Comparison of ENCODE assay signal across 32 cellular contexts in the genomic region with DNA sequence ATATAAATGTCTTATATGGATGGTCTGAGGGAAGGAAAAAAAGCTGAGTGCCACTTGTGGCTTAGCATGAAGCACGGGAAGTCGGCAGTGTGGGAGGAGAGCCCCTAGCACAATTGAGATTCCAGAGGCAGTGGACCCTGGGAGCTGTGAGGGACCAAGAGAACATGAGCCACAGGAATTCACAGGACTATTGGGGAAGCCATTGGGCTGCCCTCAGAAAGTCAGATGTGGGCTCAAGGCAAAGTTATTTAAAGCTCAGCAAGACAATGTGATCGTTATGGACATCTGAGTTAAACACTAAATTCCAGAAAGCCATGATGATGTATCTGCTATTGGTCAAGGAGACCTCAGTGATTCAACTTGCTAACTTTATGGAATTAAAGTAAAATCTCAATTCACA.
"Had no signal": no experiment of that assay in that cellular context is flagged by ENCODE, and none has a peak within 500 bp of the region (broad histone marks: within the 10 kb centered on the region; RNA-seq: fewer than 3 reads in every experiment).

No MANE protein-coding gene starts in this region.

- H3K27ac Mint-ChIP-seq: activated B cell treated with CpG ODN at 0.5 μM for 24 hours; activated CD4-positive, alpha-beta memory T cell treated with anti-CD3 and anti-CD28 coated beads, Interleukin-2, amount 10 ng/mL, durations not matched to agents 7 days and 5 days; activated CD8-positive, alpha-beta memory T cell treated with anti-CD3 and anti-CD28 coated beads, Interleukin-2, amount 10 ng/mL, durations not matched to agents 7 days and 5 days; activated naive CD4-positive, alpha-beta T cell treated with anti-CD3 and anti-CD28 coated beads, Interleukin-2, amount 10 ng/mL, durations not matched to agents 7 days and 5 days; activated naive CD8-positive, alpha-beta T cell; activated naive CD8-positive, alpha-beta T cell treated with anti-CD3 and anti-CD28 coated beads, Interleukin-2, amount 50 U/mL, for 24 hours had no signal

- H3K27me3 ChIP-seq: brain microvascular endothelial cell, Peyer's patch had no signal

- H3K4me1 Mint-ChIP-seq: activated B cell treated with CpG ODN at 0.5 μM for 24 hours; activated CD4-positive, alpha-beta memory T cell treated with anti-CD3 and anti-CD28 coated beads, Interleukin-2, amount 10 ng/mL, durations not matched to agents 7 days and 5 days; activated CD8-positive, alpha-beta memory T cell treated with anti-CD3 and anti-CD28 coated beads, Interleukin-2, amount 10 ng/mL, durations not matched to agents 7 days and 5 days; activated naive CD4-positive, alpha-beta T cell treated with anti-CD3 and anti-CD28 coated beads, Interleukin-2, amount 10 ng/mL, durations not matched to agents 7 days and 5 days; activated naive CD8-positive, alpha-beta T cell treated with anti-CD3 and anti-CD28 coated beads, Interleukin-2, amount 50 U/mL, for 24 hours had no signal

- H3K36me3 Mint-ChIP-seq: activated CD8-positive, alpha-beta memory T cell treated with anti-CD3 and anti-CD28 coated beads, Interleukin-2, amount 10 ng/mL, durations not matched to agents 7 days and 5 days; activated naive CD4-positive, alpha-beta T cell treated with anti-CD3 and anti-CD28 coated beads, Interleukin-2, amount 10 ng/mL, durations not matched to agents 7 days and 5 days; activated naive CD8-positive, alpha-beta T cell had no signal

- DNase-seq: activated B cell treated with CpG ODN at 0.5 μM for 24 hours; activated CD4-positive, alpha-beta memory T cell treated with anti-CD3 and anti-CD28 coated beads, Interleukin-2, amount 10 ng/mL, durations not matched to agents 7 days and 5 days; activated CD4-positive, alpha-beta T cell treated with anti-CD3 and anti-CD28 coated beads for 48 hours; activated CD4-positive, CD25-positive, alpha-beta regulatory T cell treated with anti-CD3 and anti-CD28 coated beads, Interleukin-2, amount 50 U/mL, for 72 hours; activated CD8-positive, alpha-beta memory T cell treated with anti-CD3 and anti-CD28 coated beads for 24 hours; activated CD8-positive, alpha-beta memory T cell treated with anti-CD3 and anti-CD28 coated beads, Interleukin-2, amount 10 ng/mL, durations not matched to agents 7 days and 5 days; activated CD8-positive, alpha-beta memory T cell treated with anti-CD3 and anti-CD28 coated beads, Interleukin-2, amount 50 U/mL, for 48 hours; activated effector memory CD4-positive, alpha-beta T cell treated with Interleukin-2 at 50 U/mL for 16 hours; activated naive CD4-positive, alpha-beta T cell treated with anti-CD3 and anti-CD28 coated beads, Interleukin-2, amount 10 ng/mL, durations not matched to agents 7 days and 5 days; activated naive CD8-positive, alpha-beta T cell treated with anti-CD3 and anti-CD28 coated beads, Interleukin-2, amount 50 U/mL, for 24 hours; activated T-cell treated with anti-CD3 and anti-CD28 coated beads, Interleukin-2, amount 50 U/mL, for 48 hours; anterior cingulate cortex; brain microvascular endothelial cell; central memory CD4-positive, alpha-beta T cell; Karpas-422; KBM-7; NCI-H1092; NCI-H1436 treated with DMSO at 0.1 percent for 48 hours; NCI-H1694 treated with DMSO at 0.1 percent for 48 hours; NCI-H2029; NCI-H345; NCI-H524 treated with DMSO at 0.1 percent for 48 hours; Peyer's patch; SIG-M5; T-helper 1 cell; T-helper 2 cell; T-helper 9 cell had no signal

- H3K4me3 ChIP-seq: Peyer's patch had no signal

- H3K4me1 ChIP-seq: Peyer's patch had no signal

- H3K27ac ChIP-seq: brain microvascular endothelial cell, Peyer's patch, RWPE1, VCaP had no signal

- ATAC-seq: activated CD8-positive, alpha-beta memory T cell treated with anti-CD3 and anti-CD28 coated beads, Interleukin-2, amount 10 ng/mL, durations not matched to agents 7 days and 5 days; activated naive CD8-positive, alpha-beta T cell treated with anti-CD3 and anti-CD28 coated beads, Interleukin-2, amount 50 U/mL, for 24 hours; Right ventricle myocardium inferior; SK-N-SH treated with all-trans-retinoic acid at 6 μM for 48 hours had no signal

- H3K9me3 Mint-ChIP-seq: activated B cell treated with CpG ODN at 0.5 μM for 24 hours; activated CD4-positive, alpha-beta memory T cell treated with anti-CD3 and anti-CD28 coated beads, Interleukin-2, amount 10 ng/mL, durations not matched to agents 7 days and 5 days; activated naive CD4-positive, alpha-beta T cell treated with anti-CD3 and anti-CD28 coated beads, Interleukin-2, amount 10 ng/mL, durations not matched to agents 7 days and 5 days; activated naive CD8-positive, alpha-beta T cell treated with anti-CD3 and anti-CD28 coated beads, Interleukin-2, amount 50 U/mL, for 24 hours had no signal

- H3K9me3 ChIP-seq: Peyer's patch had no signal

- H3K4me3 Mint-ChIP-seq: activated B cell treated with CpG ODN at 0.5 μM for 24 hours; activated CD4-positive, alpha-beta memory T cell treated with anti-CD3 and anti-CD28 coated beads, Interleukin-2, amount 10 ng/mL, durations not matched to agents 7 days and 5 days; activated CD8-positive, alpha-beta memory T cell treated with anti-CD3 and anti-CD28 coated beads, Interleukin-2, amount 10 ng/mL, durations not matched to agents 7 days and 5 days; activated naive CD4-positive, alpha-beta T cell treated with anti-CD3 and anti-CD28 coated beads, Interleukin-2, amount 10 ng/mL, durations not matched to agents 7 days and 5 days; activated naive CD8-positive, alpha-beta T cell; activated naive CD8-positive, alpha-beta T cell treated with anti-CD3 and anti-CD28 coated beads, Interleukin-2, amount 50 U/mL, for 24 hours had no signal

- H3K27me3 Mint-ChIP-seq: activated CD4-positive, alpha-beta memory T cell treated with anti-CD3 and anti-CD28 coated beads, Interleukin-2, amount 10 ng/mL, durations not matched to agents 7 days and 5 days; activated CD8-positive, alpha-beta memory T cell treated with anti-CD3 and anti-CD28 coated beads, Interleukin-2, amount 10 ng/mL, durations not matched to agents 7 days and 5 days; activated naive CD4-positive, alpha-beta T cell treated with anti-CD3 and anti-CD28 coated beads, Interleukin-2, amount 10 ng/mL, durations not matched to agents 7 days and 5 days; activated naive CD8-positive, alpha-beta T cell; activated naive CD8-positive, alpha-beta T cell treated with anti-CD3 and anti-CD28 coated beads, Interleukin-2, amount 50 U/mL, for 24 hours had no signal

- H3K36me3 ChIP-seq: brain microvascular endothelial cell, Peyer's patch had no signal
